21 cellular contexts compared by ENCODE assay signal in the genomic region with DNA sequence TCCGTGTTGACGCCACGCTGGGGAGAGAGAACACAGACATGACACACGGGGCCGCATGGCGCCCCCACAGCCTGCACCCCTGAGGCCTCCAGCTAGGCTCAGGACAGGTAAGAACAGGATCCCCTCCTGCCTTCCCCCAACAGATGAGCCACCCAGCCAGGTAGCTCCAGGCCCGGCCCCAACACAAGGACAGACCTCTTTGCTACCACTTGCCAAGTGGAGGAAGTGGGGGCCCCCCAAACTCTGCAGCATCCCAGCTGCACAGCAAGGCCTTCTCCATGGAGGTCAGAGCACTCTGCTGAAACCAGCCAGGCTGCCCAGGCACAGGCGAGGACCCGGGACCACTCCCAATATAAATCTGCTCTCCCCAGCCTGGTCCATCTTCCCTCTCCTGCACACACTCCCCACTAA. TPM values are rescaled to one million over a fixed set of nuclear protein-coding genes. Genes with fewer than 3 reads are reported as not detected.
A peak's percentile ranks its signal among the peaks of the same experiment; 100 is the strongest.
DNase-seq lines count a peak whose midpoint lies in the region; ATAC-seq, FAIRE-seq and TF ChIP-seq lines count a peak whose summit lies in the region.
"Had no signal": no experiment of that assay in that cellular context is flagged by ENCODE, and none has a peak within 500 bp of the region (broad histone marks: within the 10 kb centered on the region; RNA-seq: fewer than 3 reads in every experiment).

No MANE protein-coding gene starts in this region.

- WGBS in right cardiac atrium = 91% methylated on average over 9 of the region's 9 CpGs

- DNase-seq in left ventricle myocardium superior (peak; percentile 25), right cardiac atrium (no peak), kidney (peak; percentile 58), sciatic nerve (ENCODE audit: low spot score) (peak; percentile 42), COLO829 (ENCODE audit: low spot score) (no peak), pons (ENCODE audit: low spot score) (no peak)
- DNase-seq: BE2C, EL, GF-D8, H7, HFFc6, MG63, NCI-H1417 treated with DMSO at 0.1 percent for 48 hours, NCI-H187, NCI-H446, NCI-H526, SHP77 had no signal

- H3K9ac ChIP-seq in kidney (ENCODE audit: low read length in 2 of 2) = no peak overlapping the region

- H3K9me3 ChIP-seq in right cardiac atrium (ENCODE audit: control insufficient read depth, low read length) (no peaks in the 10 kb centered on the region), kidney (ENCODE audit: control insufficient read depth in 1 of 2, low read length in 2 of 2) (no peaks in the 10 kb centered on the region)
- H3K9me3 ChIP-seq: A549, BE2C, MG63 had no signal

- no peak for FAIRE-seq in kidney (lab: Jason Lieb, UNC)
- FAIRE-seq: A549, GM19239, K562 had no signal

- H3K27ac ChIP-seq in right cardiac atrium (ENCODE audit: low read length) (no peak overlapping the region), kidney (ENCODE audit: low read depth in 2 of 2, low read length in 2 of 2) (no peak overlapping the region)
- H3K27ac ChIP-seq: A549 had no signal

- peaks cover 0 to 4% of the 10 kb centered on the region in 2 donors for H3K36me3 ChIP-seq in kidney (ENCODE audit: control insufficient read depth in 1 of 2, insufficient read depth in 2 of 2, low read length in 2 of 2)
- H3K36me3 ChIP-seq: BE2C, MG63 had no signal

- no peaks in the 10 kb centered on the region for H3K27me3 ChIP-seq in right cardiac atrium (ENCODE audit: control insufficient read depth, insufficient read depth)
- H3K27me3 ChIP-seq: BE2C, MG63 had no signal

- H3K4me1 ChIP-seq in right cardiac atrium (ENCODE audit: control insufficient read depth, insufficient read depth, low read length) (no peaks in the 10 kb centered on the region), kidney (ENCODE audit: control insufficient read depth in 1 of 2, insufficient read depth in 1 of 2, low read depth in 1 of 2, low read length in 2 of 2) (no peaks in the 10 kb centered on the region)
- H3K4me1 ChIP-seq: A549 had no signal

- H3K4me3 ChIP-seq in right cardiac atrium (ENCODE audit: low read length) = no peak overlapping the region
- H3K4me3 ChIP-seq in kidney (ENCODE audit: low read length in 2 of 2) = no peak overlapping the region
- H3K4me3 ChIP-seq: A549, K562, MG63 had no signal

- no peak for TF ChIP-seq CTCF in kidney (IDR thresholded peaks at IDR 0.05; ENCODE audit: borderline replicate concordance, extremely low read depth, insufficient read depth)

- intact Hi-C loops in left ventricle myocardium superior (cut with micrococcal nuclease) (no loop called here), right cardiac atrium (cut with DNase I) (no loop called here), kidney (cut with DNase I) (no loop called here), sciatic nerve (cut with DNase I) (no loop called here)

- no peak for ATAC-seq in left ventricle myocardium superior
- ATAC-seq in right cardiac atrium = no peak
- no peak for ATAC-seq in sciatic nerve
- no peak for ATAC-seq in GM19035 (IDR thresholded peaks at IDR 0.05; ENCODE audit: unreplicated experiment)
- ATAC-seq: K562 had no signal

RNA-seq across cellular contexts. Expression of a gene that starts 31.5 kb away (rescaled TPM):
- total RNA-seq in left ventricle myocardium superior (27.3 TPM), right cardiac atrium (10 to 100 TPM; 27.7 to 37.5 (median 34.9) TPM), kidney (71.4 TPM), sciatic nerve (62.8 TPM)
- polyA plus RNA-seq in right cardiac atrium (30.1 TPM), kidney (ENCODE audit: insufficient read depth, low read depth, low replicate concordance) (402 TPM)

Comparison
In these comparisons a context has a peak if more than half of its experiments do, and no peak if none do; other contexts are left out.
1. DNase-seq: peak in left ventricle myocardium superior (single experiment), kidney (single experiment) and sciatic nerve (single experiment); none in right cardiac atrium (0 of 3), COLO829 (single experiment) and pons (single experiment).